Comparison of ENCODE assay signal across 6 cellular contexts in genomic region chr14:87073880-87074570, GRCh38.
"Had no signal": no experiment of that assay in that cellular context is flagged by ENCODE, and none has a peak within 500 bp of the region (broad histone marks: within the 10 kb centered on the region; RNA-seq: fewer than 3 reads in every experiment).

No MANE protein-coding gene starts in this region.

- H2AFZ ChIP-seq: GM23338 had no signal

- H3K9me3 Mint-ChIP-seq: GM23338, H9 had no signal

- H3K4me3 ChIP-seq: GM23338, K562 had no signal

- H3K4me2 ChIP-seq: GM23338 had no signal

- DNase-seq: H9, HCEC 1CT, IMR-90, KG1 had no signal

- H3K27ac Mint-ChIP-seq: GM23338, H9 had no signal

- H3K4me3 Mint-ChIP-seq: GM23338, H9 had no signal
